Comparison of ENCODE assay signal across 1 cellular context in the genomic region with DNA sequence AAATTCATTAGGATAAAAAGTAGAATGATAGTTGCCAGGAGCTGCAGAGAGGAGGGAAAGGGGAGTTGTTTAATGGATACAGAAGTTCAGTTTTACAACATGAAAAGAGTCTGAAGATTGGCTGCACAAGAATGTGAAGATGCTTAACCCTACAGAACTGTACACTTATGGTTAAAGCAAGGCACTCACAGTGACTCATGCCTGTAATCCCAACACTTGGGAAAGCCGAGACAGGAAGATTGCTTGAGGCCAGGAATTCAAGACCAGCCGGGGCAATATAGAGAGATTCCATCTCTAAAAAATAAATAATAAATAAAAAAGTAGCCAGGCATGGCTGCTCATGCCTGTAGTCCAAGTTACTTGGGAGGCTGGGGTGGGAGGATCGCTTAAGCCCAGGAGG.
TF ChIP-seq lines count a peak whose summit lies in the region.

No MANE protein-coding gene starts in this region.

TF ChIP-seq in IMR-90, 13 proteins besides CTCF, POLR2A, EP300 and RAD21:
- TF ChIP-seq CEBPB (IDR thresholded peaks at IDR 0.05; ENCODE audit: low read depth, low read length) = no peak
- TF ChIP-seq RFX5 (IDR thresholded peaks at IDR 0.05; ENCODE audit: low read depth, low read length) = no peak
- no peak for TF ChIP-seq RCOR1 (IDR thresholded peaks at IDR 0.05; ENCODE audit: insufficient replicate concordance, low read length)
- TF ChIP-seq MXI1 (IDR thresholded peaks at IDR 0.05; ENCODE audit: borderline replicate concordance, low read depth, low read length) = no peak
